ENCODE assay signal across 14 cellular contexts in genomic region chr19:41224632-41225031, GRCh38. TPM values are rescaled to one million over a fixed set of nuclear protein-coding genes. Genes with fewer than 3 reads are reported as not detected.
DNase-seq lines count a peak whose midpoint lies in the region; ATAC-seq and TF ChIP-seq lines count a peak whose summit lies in the region.
"Had no signal": no experiment of that assay in that cellular context is flagged by ENCODE, and none has a peak within 500 bp of the region (broad histone marks: within the 10 kb centered on the region; RNA-seq: fewer than 3 reads in every experiment).

No MANE protein-coding gene starts in this region.

- ATAC-seq in HCT116 = no peak
- ATAC-seq in gastroesophageal sphincter = no peak

- H3K9ac ChIP-seq in HCT116 (ENCODE audit: low read length) = peak overlapping the region; percentile 73
- H3K9ac ChIP-seq in skeletal muscle satellite cell (ENCODE audit: low read depth, low read length) = peak overlapping the region; percentile 73

- H3K4me1 ChIP-seq in HCT116 (ENCODE audit: control insufficient read depth in 1 of 2, insufficient read depth in 2 of 2, low read length in 2 of 2) (peaks cover 66 to 98% of the 10 kb centered on the region in 2 experiments), gastroesophageal sphincter (peaks cover 0 to 82% (median 30%) of the 10 kb centered on the region in 3 donors), skeletal muscle satellite cell (ENCODE audit: control insufficient read depth, insufficient read depth, low read length) (peaks cover 63% of the 10 kb centered on the region)

- peak overlapping the region; percentile 98 for H3K27ac ChIP-seq in HCT116 (ENCODE audit: low read depth, low read length)
- peak overlapping the region in 3 of 4 donors; percentile 93 to 94 (median 93) for H3K27ac ChIP-seq in gastroesophageal sphincter
- peak overlapping the region in 1 of 59 donors; percentile 80 for H3K27ac ChIP-seq in dorsolateral prefrontal cortex

- no peak for TF ChIP-seq RAD21 in HCT116 (IDR thresholded peaks at IDR 0.05; ENCODE audit: low read depth)

- no peaks in the 10 kb centered on the region for H4K20me1 ChIP-seq in HCT116 (ENCODE audit: insufficient read depth)

- H3K9me3 ChIP-seq in HCT116 (ENCODE audit: control insufficient read depth in 1 of 2, insufficient read depth in 1 of 2, low read depth in 1 of 2, low read length in 2 of 2) = no peaks in the 10 kb centered on the region
- no peaks in the 10 kb centered on the region for H3K9me3 ChIP-seq in gastroesophageal sphincter
- H3K9me3 ChIP-seq in skeletal muscle satellite cell (replicated peaks; ENCODE audit: low read length) = no peaks in the 10 kb centered on the region
- H3K9me3 ChIP-seq: HAP-1 had no signal

- H3K4me1 Mint-ChIP-seq in activated T-helper 1 cell treated with anti-CD3 and anti-CD28 coated beads, Interleukin-12 subunit alpha, Interleukin-12 subunit beta, Interleukin-2, Interleukin-4 antibody, amounts not matched to agents 30 ng/mL and 10 ng/mL and 1 ng/mL, durations not matched to agents 14 hours and 24 hours and 36 hours (ENCODE audit: low read depth) = peaks cover 24% of the 10 kb centered on the region

- H3K36me3 Mint-ChIP-seq in activated T-helper 1 cell treated with anti-CD3 and anti-CD28 coated beads, Interleukin-12 subunit alpha, Interleukin-12 subunit beta, Interleukin-2, Interleukin-4 antibody, amounts not matched to agents 30 ng/mL and 10 ng/mL and 1 ng/mL, durations not matched to agents 14 hours and 24 hours and 36 hours (ENCODE audit: low read depth) = no peaks in the 10 kb centered on the region
- H3K36me3 Mint-ChIP-seq: CD4-positive, CD25-positive, alpha-beta regulatory T cell had no signal

- RAD21 ChIA-PET in HCT116 (lab: Charles Lee; ENCODE audit: low non-redundant PET in 1 of 2, low total read pairs in 2 of 2, uncharacterized antibody in 2 of 2, unreplicated experiment in 2 of 2) = no interaction called here

- TF ChIP-seq EP300 in gastroesophageal sphincter (IDR thresholded peaks at IDR 0.05) = no peak

- H3K27me3 Mint-ChIP-seq in activated T-helper 1 cell treated with anti-CD3 and anti-CD28 coated beads, Interleukin-12 subunit alpha, Interleukin-12 subunit beta, Interleukin-2, Interleukin-4 antibody, amounts not matched to agents 30 ng/mL and 10 ng/mL and 1 ng/mL, durations not matched to agents 14 hours and 24 hours and 36 hours (ENCODE audit: insufficient read depth) = peaks cover 22% of the 10 kb centered on the region

- H3K4me3 Mint-ChIP-seq in activated T-helper 1 cell treated with anti-CD3 and anti-CD28 coated beads, Interleukin-12 subunit alpha, Interleukin-12 subunit beta, Interleukin-2, Interleukin-4 antibody, amounts not matched to agents 30 ng/mL and 10 ng/mL and 1 ng/mL, durations not matched to agents 14 hours and 24 hours and 36 hours = no peak overlapping the region

- DNase-seq in HCT116 (ENCODE audit: low read depth, low spot score) = no peak
- no peak for DNase-seq in activated T-helper 1 cell treated with anti-CD3 and anti-CD28 coated beads, Interleukin-12 subunit alpha, Interleukin-12 subunit beta, Interleukin-2, Interleukin-4 antibody, amounts not matched to agents 30 ng/mL and 10 ng/mL and 1 ng/mL, durations not matched to agents 14 hours and 24 hours and 36 hours (ENCODE audit: low spot score)
- no peak for DNase-seq in posterior vena cava (ENCODE audit: low spot score)
- no peak for DNase-seq in NCI-H524 (lab: John Stamatoyannopoulos, UW)
- no peak for DNase-seq in SW480 (ENCODE audit: low spot score)
- no peak for DNase-seq in dorsolateral prefrontal cortex
- DNase-seq: activated gamma-delta T cell; CD4-positive, CD25-positive, alpha-beta regulatory T cell; MV-4-11 had no signal

- POLR2A ChIA-PET in HCT116 (lab: Charles Lee) = interaction anchor here (1.2 to 2.2 kb wide), 2 partner anchors 10 to 38 kb away, joined by 3 to 7 read pairs; no protein-coding TSS in a partner anchor

- TF ChIP-seq POLR2A in HCT116 (IDR thresholded peaks at IDR 0.05; ENCODE audit: borderline replicate concordance, extremely low read depth, insufficient read depth, insufficient read length) (no peak), gastroesophageal sphincter (IDR thresholded peaks at IDR 0.05) (no peak)

- TF ChIP-seq CTCF in HCT116 (IDR thresholded peaks at IDR 0.05 in 2 of 3, conservative IDR thresholded peaks at IDR 0.05 in 1 of 3; ENCODE audit: borderline replicate concordance in 1 of 3, insufficient read depth in 1 of 3, low read depth in 2 of 3, low read length in 2 of 3) (no peak), gastroesophageal sphincter (IDR thresholded peaks at IDR 0.05) (no peak), dorsolateral prefrontal cortex (IDR thresholded peaks at IDR 0.05 in 54 of 56, conservative IDR thresholded peaks at IDR 0.05 in 2 of 56; ENCODE audit: low read depth in 1 of 56, partially characterized antibody in 56 of 56) (no peak)

- intact Hi-C loops in HCT116 (cut with micrococcal nuclease) = loop anchor here (5.0 kb wide), 1 partner anchor 38 kb away; the partner anchor contains the start of gene HNRNPUL1
- intact Hi-C loops in activated T-helper 1 cell treated with anti-CD3 and anti-CD28 coated beads, Interleukin-12 subunit alpha, Interleukin-12 subunit beta, Interleukin-2, Interleukin-4 antibody, amounts not matched to agents 30 ng/mL and 10 ng/mL and 1 ng/mL, durations not matched to agents 14 hours and 24 hours and 36 hours (cut with micrococcal nuclease) = loop anchor here (1.0 kb wide), 1 partner anchor 38 kb away; no protein-coding TSS in a partner anchor
- intact Hi-C loops in posterior vena cava (cut with DNase I) = no loop called here
- intact Hi-C loops in dorsolateral prefrontal cortex (cut with DNase I) = no loop called here

- peaks cover 45% of the 10 kb centered on the region for H3K79me2 ChIP-seq in HCT116 (ENCODE audit: insufficient read depth, low read length)

- no peak overlapping the region for H2AFZ ChIP-seq in HCT116 (ENCODE audit: low read depth, low read length, poor library complexity, severe bottlenecking)

- no TSS peak for BruUV-seq in HCT116 (replicated peaks; lab: Mats Ljungman, UMichigan)

- 92 to 100% methylated on average over 4 of the region's 7 CpGs for WGBS in gastroesophageal sphincter (ENCODE audit: low coverage in 1 of 2), 2 donors

- H3K36me3 ChIP-seq in HCT116 (ENCODE audit: control insufficient read depth in 1 of 2, insufficient read depth in 2 of 2, low read length in 2 of 2) (peaks cover 0 to 25% of the 10 kb centered on the region in 2 experiments; a peak in 1 of 4 replicates), gastroesophageal sphincter (peaks cover 0 to 24% of the 10 kb centered on the region in 2 donors), skeletal muscle satellite cell (ENCODE audit: insufficient read depth, low read length) (peaks cover 59% of the 10 kb centered on the region)
- H3K36me3 ChIP-seq: HAP-1 had no signal

- H3K4me2 ChIP-seq in HCT116 (ENCODE audit: low read length) (peak overlapping the region; percentile 98), skeletal muscle satellite cell (ENCODE audit: low read length) (peak overlapping the region; percentile 82)

- no peak overlapping the region for H3K4me3 ChIP-seq in HCT116 (replicated peaks in 1 of 2; ENCODE audit: low read depth in 1 of 2, low read length in 2 of 2)
- H3K4me3 ChIP-seq in gastroesophageal sphincter = no peak overlapping the region
- peak overlapping the region; percentile 61 for H3K4me3 ChIP-seq in skeletal muscle satellite cell (ENCODE audit: low read length)
- no peak overlapping the region for H3K4me3 ChIP-seq in dorsolateral prefrontal cortex
- H3K4me3 ChIP-seq: HAP-1 had no signal

- peak overlapping the region; percentile 67 for H3K27ac Mint-ChIP-seq in activated T-helper 1 cell treated with anti-CD3 and anti-CD28 coated beads, Interleukin-12 subunit alpha, Interleukin-12 subunit beta, Interleukin-2, Interleukin-4 antibody, amounts not matched to agents 30 ng/mL and 10 ng/mL and 1 ng/mL, durations not matched to agents 14 hours and 24 hours and 36 hours

- CTCF ChIA-PET in HCT116 (lab: Charles Lee) = no interaction called here

- no peaks in the 10 kb centered on the region for H3K9me3 Mint-ChIP-seq in activated T-helper 1 cell treated with anti-CD3 and anti-CD28 coated beads, Interleukin-12 subunit alpha, Interleukin-12 subunit beta, Interleukin-2, Interleukin-4 antibody, amounts not matched to agents 30 ng/mL and 10 ng/mL and 1 ng/mL, durations not matched to agents 14 hours and 24 hours and 36 hours
- H3K9me3 Mint-ChIP-seq: central memory CD8-positive, alpha-beta T cell; stimulated activated naive CD8-positive, alpha-beta T cell treated with anti-CD3 and anti-CD28 coated beads, Interleukin-15, Interleukin-2, amounts not matched to agents 100 ng/mL and 50 ng/mL, for 24 hours had no signal

- H3K9me2 ChIP-seq in HCT116 (ENCODE audit: insufficient read depth) = no peaks in the 10 kb centered on the region

- no peaks in the 10 kb centered on the region for H3K27me3 ChIP-seq in HCT116 (ENCODE audit: insufficient read depth, low read length)
- no peaks in the 10 kb centered on the region for H3K27me3 ChIP-seq in gastroesophageal sphincter
- no peaks in the 10 kb centered on the region for H3K27me3 ChIP-seq in skeletal muscle satellite cell (ENCODE audit: control insufficient read depth, insufficient read depth, low read length)
- peaks cover 0 to 43% (median 9%) of the 10 kb centered on the region in 45 donors for H3K27me3 ChIP-seq in dorsolateral prefrontal cortex

RNA-seq across cellular contexts. Expression of gene AXL, which starts 5.6 kb away (rescaled TPM):
- total RNA-seq in HCT116 (2021; ENCODE audit: unreplicated experiment) (47.4 TPM), gastroesophageal sphincter (100 to 1,000 TPM; 129 to 232 (median 166) TPM), posterior vena cava (100 to 1,000 TPM; 133 to 147 TPM), dorsolateral prefrontal cortex (10 to 100 TPM; 12.6 to 72.8 (median 27.6) TPM)
- 48.4 and 49.6 TPM in 2 replicates for polyA plus RNA-seq in HCT116 (2012)
- total RNA-seq in activated T-helper 1 cell treated with anti-CD3 and anti-CD28 coated beads, Interleukin-12 subunit alpha, Interleukin-12 subunit beta, Interleukin-2, Interleukin-4 antibody, amounts not matched to agents 30 ng/mL and 10 ng/mL and 1 ng/mL, durations not matched to agents 14 hours and 24 hours and 36 hours = 0.17 and 0.18 TPM in 2 replicates
- 208 and 238 TPM in 2 replicates for total RNA-seq in skeletal muscle satellite cell (2012; rRNA removed)
- total RNA-seq: CD4-positive, CD25-positive, alpha-beta regulatory T cell had no signal

RNA-seq across cellular contexts. Expression of gene CYP2S1, which starts 31.6 kb away (rescaled TPM):
- total RNA-seq in HCT116 (2021; ENCODE audit: unreplicated experiment) = 17.6 TPM
- 21.8 TPM in 2 replicates for polyA plus RNA-seq in HCT116 (2012)
- 0.60 and 0.73 TPM in 2 replicates for total RNA-seq in activated T-helper 1 cell treated with anti-CD3 and anti-CD28 coated beads, Interleukin-12 subunit alpha, Interleukin-12 subunit beta, Interleukin-2, Interleukin-4 antibody, amounts not matched to agents 30 ng/mL and 10 ng/mL and 1 ng/mL, durations not matched to agents 14 hours and 24 hours and 36 hours
- total RNA-seq in gastroesophageal sphincter = 1 to 10 TPM in 3 of 4 donors, not detected in 1; 1.1 to 2.1 (median 1.2) TPM
- not detected in 2 replicates for total RNA-seq in skeletal muscle satellite cell (2012; rRNA removed)
- 1 to 10 TPM; 1.2 to 1.4 TPM for total RNA-seq in posterior vena cava
- 1 to 10 TPM in 102 of 120 experiments, under 1 TPM in 18; 0.28 to 4.2 (median 1.7) TPM for total RNA-seq in dorsolateral prefrontal cortex
- total RNA-seq: CD4-positive, CD25-positive, alpha-beta regulatory T cell had no signal

RNA-seq across cellular contexts. Expression of gene HNRNPUL1, which starts 39.5 kb away (rescaled TPM):
- total RNA-seq in HCT116 (2021; ENCODE audit: unreplicated experiment) (201 TPM), gastroesophageal sphincter (100 to 1,000 TPM; 142 to 204 (median 160) TPM), posterior vena cava (100 to 1,000 TPM; 150 to 157 TPM), dorsolateral prefrontal cortex (100 to 1,000 TPM in 114 of 120 experiments, 10 to 100 TPM in 6; 92.7 to 156 (median 118) TPM)
- 122 and 130 TPM in 2 replicates for polyA plus RNA-seq in HCT116 (2012)
- total RNA-seq in activated T-helper 1 cell treated with anti-CD3 and anti-CD28 coated beads, Interleukin-12 subunit alpha, Interleukin-12 subunit beta, Interleukin-2, Interleukin-4 antibody, amounts not matched to agents 30 ng/mL and 10 ng/mL and 1 ng/mL, durations not matched to agents 14 hours and 24 hours and 36 hours = 254 and 264 TPM in 2 replicates
- total RNA-seq in skeletal muscle satellite cell (2012; rRNA removed) = 85.6 and 97.1 TPM in 2 replicates

Comparison
In these comparisons a context has a peak if more than half of its experiments do, and no peak if none do; other contexts are left out.
1. RNA of gene AXL, which starts 5.6 kb away (total RNA-seq): 129 to 232 TPM in gastroesophageal sphincter, 133 to 147 TPM in posterior vena cava, 47.4 TPM in HCT116 (single experiment) and 12.6 to 72.8 TPM in dorsolateral prefrontal cortex; 0.17 to 0.18 TPM in activated T-helper 1 cell treated with anti-CD3 and anti-CD28 coated beads, Interleukin-12 subunit alpha, Interleukin-12 subunit beta, Interleukin-2, Interleukin-4 antibody, amounts not matched to agents 30 ng/mL and 10 ng/mL and 1 ng/mL, durations not matched to agents 14 hours and 24 hours and 36 hours; every median in the first group is over 10 times any median in the second.
2. intact Hi-C loops: an anchor here in HCT116 (5.0 kb wide) and activated T-helper 1 cell treated with anti-CD3 and anti-CD28 coated beads, Interleukin-12 subunit alpha, Interleukin-12 subunit beta, Interleukin-2, Interleukin-4 antibody, amounts not matched to agents 30 ng/mL and 10 ng/mL and 1 ng/mL, durations not matched to agents 14 hours and 24 hours and 36 hours (1.0 kb wide); none called in posterior vena cava and dorsolateral prefrontal cortex.